In genomic region chr5:88660947-88661869, GRCh38 we compare ENCODE assay signal across 8 cellular contexts.
DNase-seq lines count a peak whose midpoint lies in the region; ATAC-seq and TF ChIP-seq lines count a peak whose summit lies in the region.

No MANE protein-coding gene starts in this region.

- in situ Hi-C loops in gastrocnemius medialis (cut with MboI; ENCODE audit: low sequenced_read_pairs in 4 of 4) = no loop called here

- H4K20me1 ChIP-seq in hepatocyte (ENCODE audit: insufficient read depth, poor library complexity, severe bottlenecking) = no peaks in the 10 kb centered on the region

- H2AFZ ChIP-seq in hepatocyte = peak overlapping the region; percentile 42

- no peaks in the 10 kb centered on the region for H3K79me2 ChIP-seq in hepatocyte

- no peak overlapping the region for H3K27ac ChIP-seq in hepatocyte
- no peak overlapping the region for H3K27ac ChIP-seq in gastrocnemius medialis

- H3K9me2 ChIP-seq in hepatocyte (replicated peaks; ENCODE audit: insufficient read depth) = no peaks in the 10 kb centered on the region

- H3K4me1 ChIP-seq in hepatocyte (ENCODE audit: insufficient read depth) = peaks cover 3% of the 10 kb centered on the region
- peaks cover 7 to 8% of the 10 kb centered on the region in 2 donors for H3K4me1 ChIP-seq in gastrocnemius medialis

- 2% methylated on average over 53 of the region's 53 CpGs for WGBS in hepatocyte (ENCODE audit: low lambda C conversion rate, missing lambda C conversion rate)

- ATAC-seq in GM19468 (IDR thresholded peaks at IDR 0.05; ENCODE audit: extremely low read depth, unreplicated experiment) (peak; percentile 53), HG03469 (IDR thresholded peaks at IDR 0.05; ENCODE audit: unreplicated experiment) (peak; percentile 46), gastrocnemius medialis (peak in 1 of 2 donors; percentile 49), omental fat pad (ENCODE audit: low FRiP score) (no peak)

- H3K27me3 ChIP-seq in hepatocyte (peaks cover 97% of the 10 kb centered on the region), gastrocnemius medialis (peaks cover 96 to 100% (median 98%) of the 10 kb centered on the region in 3 donors)

- intact Hi-C loops in gastrocnemius medialis (cut with DNase I; ENCODE audit: low total_unique reads) = loop anchor here (5.0 to 10.0 kb wide), 2 partner anchors 519 to 756 kb away; no protein-coding TSS in a partner anchor

- peak overlapping the region; percentile 23 for H3K4me3 ChIP-seq in hepatocyte
- peak overlapping the region; percentile 29 to 43 (median 36) for H3K4me3 ChIP-seq in gastrocnemius medialis

- no peak for TF ChIP-seq POLR2A in gastrocnemius medialis (IDR thresholded peaks at IDR 0.05)

- TF ChIP-seq CTCF in hepatocyte (IDR thresholded peaks at IDR 0.05; ENCODE audit: poor library complexity) (no peak), gastrocnemius medialis (IDR thresholded peaks at IDR 0.05 in 4 of 5, conservative IDR thresholded peaks at IDR 0.05 in 1 of 5) (no peak), omental fat pad (IDR thresholded peaks at IDR 0.05) (no peak)

- peak; percentile 71 for DNase-seq in EL
- DNase-seq in NCI-H524 treated with DMSO at 0.1 percent for 48 hours (lab: John Stamatoyannopoulos, UW) = peak; percentile 84
- peak in 51 of 56 donors; percentile 69 to 99 (median 97) for DNase-seq in amygdala (lab: John Stamatoyannopoulos, UW)
- DNase-seq in hepatocyte (ENCODE audit: low spot score) = peak; percentile 89
- peak in 1 of 2 donors; percentile 23 for DNase-seq in gastrocnemius medialis
- no peak for DNase-seq in omental fat pad (ENCODE audit: low spot score)

- H3K36me3 ChIP-seq in hepatocyte (replicated peaks; ENCODE audit: insufficient read depth, low read depth) = no peaks in the 10 kb centered on the region
- H3K36me3 ChIP-seq in gastrocnemius medialis = no peaks in the 10 kb centered on the region

- no peaks in the 10 kb centered on the region for H3K9me3 ChIP-seq in hepatocyte (ENCODE audit: low read depth)
- H3K9me3 ChIP-seq in gastrocnemius medialis = no peaks in the 10 kb centered on the region

- peak overlapping the region; percentile 88 for H3K4me2 ChIP-seq in hepatocyte
